8 cellular contexts compared by ENCODE assay signal in genomic region chr19:1905863-1906375, GRCh38. TPM values are rescaled to one million over a fixed set of nuclear protein-coding genes. Genes with fewer than 3 reads are reported as not detected.
A peak's percentile ranks its signal among the peaks of the same experiment; 100 is the strongest.
DNase-seq lines count a peak whose midpoint lies in the region; ATAC-seq and TF ChIP-seq lines count a peak whose summit lies in the region.

No MANE protein-coding gene starts in this region.

- ATAC-seq in heart right ventricle (no peak), Right ventricle myocardium superior (ENCODE audit: poor library complexity) (no peak), HG03354 (IDR thresholded peaks at IDR 0.05; ENCODE audit: poor library complexity, severe bottlenecking, unreplicated experiment) (no peak), GM21576 (IDR thresholded peaks at IDR 0.05; ENCODE audit: unreplicated experiment) (no peak)

- H3K4me3 ChIP-seq in heart right ventricle (peak overlapping the region; percentile 24 to 92 (median 66)), mesodermal cell (ENCODE audit: extremely low read depth, insufficient read depth, low read length, poor library complexity, severe bottlenecking) (peak overlapping the region; percentile 60), urinary bladder (ENCODE audit: low read depth, low read length) (peak overlapping the region; percentile 74)

- POLR2A ChIA-PET in MCF 10A (lab: Yijun Ruan, JAX): interaction anchor here (0.6 to 1.4 kb wide), 8 partner anchors 9 to 903 kb away, joined by 3 to 4 read pairs (median 3); no protein-coding TSS in a partner anchor

- H3K36me3 Mint-ChIP-seq in MCF 10A (ENCODE audit: insufficient read depth, unreplicated experiment): peaks cover 4% of the 10 kb centered on the region

- H3K4me3 Mint-ChIP-seq in MCF 10A (ENCODE audit: unreplicated experiment): peak overlapping the region; percentile 82

- TSS peak; percentile 63 for BruUV-seq in MCF 10A (replicated peaks; lab: Mats Ljungman, UMichigan)

- H3K36me3 ChIP-seq in heart right ventricle: peaks cover 0 to 2% (median 0%) of the 10 kb centered on the region in 9 donors
- H3K36me3 ChIP-seq in mesodermal cell (ENCODE audit: control insufficient read depth, insufficient read depth, low read length): peaks cover 20% of the 10 kb centered on the region
- H3K36me3 ChIP-seq in urinary bladder (ENCODE audit: insufficient read depth): no peaks in the 10 kb centered on the region

- H3K4me1 ChIP-seq in heart right ventricle: peaks cover 0 to 67% (median 9%) of the 10 kb centered on the region in 9 donors
- peaks cover 14% of the 10 kb centered on the region for H3K4me1 ChIP-seq in mesodermal cell (ENCODE audit: control insufficient read depth, insufficient read depth, low read length, poor library complexity, severe bottlenecking)
- H3K4me1 ChIP-seq in urinary bladder (ENCODE audit: insufficient read depth): peaks cover 3% of the 10 kb centered on the region

- WGBS in heart right ventricle, 2 donors: 75 to 78% methylated on average over 15 of the region's 15 CpGs
- 83 to 92% methylated on average over 12 to 14 of the region's 15 CpGs for WGBS in mesodermal cell (ENCODE audit: insufficient coverage in 2 of 2), 2 experiments
- WGBS in urinary bladder: 75% methylated on average over 15 of the region's 15 CpGs

- no peaks in the 10 kb centered on the region for H3K9me3 Mint-ChIP-seq in MCF 10A (ENCODE audit: unreplicated experiment)

- no peaks in the 10 kb centered on the region for H3K9me3 ChIP-seq in heart right ventricle
- H3K9me3 ChIP-seq in mesodermal cell (ENCODE audit: control insufficient read depth, low read length): no peaks in the 10 kb centered on the region

- peak overlapping the region; percentile 93 for H3K27ac Mint-ChIP-seq in MCF 10A (ENCODE audit: low read depth, unreplicated experiment)

- no peaks in the 10 kb centered on the region for H3K27me3 Mint-ChIP-seq in MCF 10A (ENCODE audit: insufficient read depth, unreplicated experiment)

- CTCF ChIA-PET in MCF 10A (lab: Yijun Ruan, JAX): interaction anchor here (0.6 kb wide), 1 partner anchor 1130 kb away, joined by 3 read pairs; no protein-coding TSS in a partner anchor

- no peak for DNase-seq in heart right ventricle
- DNase-seq in Right ventricle myocardium superior: no peak
- no peak for DNase-seq in MCF 10A (ENCODE audit: unreplicated experiment)
- DNase-seq in activated effector memory CD4-positive, alpha-beta T cell treated with Interleukin-2 at 50 U/mL for 16 hours: no peak

- intact Hi-C loops in heart right ventricle (cut with DNase I) (no loop called here), Right ventricle myocardium superior (cut with DNase I) (no loop called here), MCF 10A (cut with micrococcal nuclease) (loop anchor here (5.0 kb wide), 1 partner anchor 34 kb away; no protein-coding TSS in a partner anchor)

- peaks cover 6% of the 10 kb centered on the region for H3K4me1 Mint-ChIP-seq in MCF 10A (ENCODE audit: insufficient read depth, unreplicated experiment)

- TF ChIP-seq CTCF in heart right ventricle (IDR thresholded peaks at IDR 0.05) (no peak), MCF 10A (IDR thresholded peaks at IDR 0.05; ENCODE audit: unreplicated experiment) (no peak)

- no peaks in the 10 kb centered on the region for H3K27me3 ChIP-seq in heart right ventricle

- peak overlapping the region; percentile 54 to 93 (median 80) for H3K27ac ChIP-seq in heart right ventricle
- H3K27ac ChIP-seq in mesodermal cell (ENCODE audit: low read depth, low read length, severe bottlenecking): peak overlapping the region; percentile 89
- H3K27ac ChIP-seq in urinary bladder (ENCODE audit: low read depth): no peak overlapping the region

RNA-seq across cellular contexts. Expression of gene ADAT3, which starts 0.7 kb away (rescaled TPM):
- total RNA-seq in heart right ventricle (1 to 10 TPM in 9 of 10 donors, under 1 TPM in 1; 0.94 to 3.2 (median 1.4) TPM), Right ventricle myocardium superior (2.1 TPM), MCF 10A (2022) (6.8 and 6.9 TPM in 2 replicates), urinary bladder (1.4 TPM)
- polyA plus RNA-seq in heart right ventricle (1 to 10 TPM; 2.0 to 4.3 TPM), urinary bladder (4.3 TPM)
- polyA plus RNA-seq in mesodermal cell (2013, experiment 1 of 2): 2.6 TPM
- polyA plus RNA-seq in mesodermal cell (2013, experiment 2 of 2): 2.7 TPM

RNA-seq across cellular contexts. Expression of gene SCAMP4, which starts 0.7 kb away (rescaled TPM):
- total RNA-seq in heart right ventricle (10 to 100 TPM; 11.7 to 24.2 (median 14.4) TPM), Right ventricle myocardium superior (16.2 TPM), MCF 10A (2022) (48.7 and 67.2 TPM in 2 replicates), urinary bladder (16.2 TPM)
- polyA plus RNA-seq in heart right ventricle (10 to 100 TPM; 17.0 to 22.1 TPM), urinary bladder (45.2 TPM)
- polyA plus RNA-seq in mesodermal cell (2013, experiment 1 of 2): 46.9 TPM
- 42.3 TPM for polyA plus RNA-seq in mesodermal cell (2013, experiment 2 of 2)

RNA-seq across cellular contexts. Expression of gene ABHD17A, which starts 20.6 kb away (rescaled TPM):
- total RNA-seq in heart right ventricle: 10 to 100 TPM; 45.1 to 68.0 (median 57.0) TPM
- polyA plus RNA-seq in heart right ventricle: 100 to 1,000 TPM in 1 of 2 donors, 10 to 100 TPM in 1; 93.6 to 185 TPM
- total RNA-seq in Right ventricle myocardium superior: 55.7 TPM
- 38.9 and 39.5 TPM in 2 replicates for total RNA-seq in MCF 10A (2022)
- polyA plus RNA-seq in mesodermal cell (2013, experiment 1 of 2): 82.9 TPM
- 63.1 TPM for polyA plus RNA-seq in mesodermal cell (2013, experiment 2 of 2)
- 41.9 TPM for total RNA-seq in urinary bladder
- polyA plus RNA-seq in urinary bladder: 99.7 TPM

RNA-seq across cellular contexts. Expression of gene CSNK1G2, which starts 35.1 kb away (rescaled TPM):
- total RNA-seq in heart right ventricle (10 to 100 TPM; 17.7 to 32.4 (median 23.7) TPM), Right ventricle myocardium superior (24.3 TPM), MCF 10A (2022) (48.5 and 54.4 TPM in 2 replicates), urinary bladder (33.5 TPM)
- polyA plus RNA-seq in heart right ventricle (10 to 100 TPM; 30.5 to 35.2 TPM), urinary bladder (50.1 TPM)
- 85.6 TPM for polyA plus RNA-seq in mesodermal cell (2013, experiment 1 of 2)
- 74.6 TPM for polyA plus RNA-seq in mesodermal cell (2013, experiment 2 of 2)

RNA-seq across cellular contexts. Expression of gene KLF16, which starts 42.5 kb away (rescaled TPM):
- 10 to 100 TPM in 4 of 10 donors, 1 to 10 TPM in 6; 5.0 to 13.4 (median 7.6) TPM for total RNA-seq in heart right ventricle
- polyA plus RNA-seq in heart right ventricle: 1 to 10 TPM; 4.0 to 8.6 TPM
- 6.2 TPM for total RNA-seq in Right ventricle myocardium superior
- 27.0 and 45.5 TPM in 2 replicates for total RNA-seq in MCF 10A (2022)
- polyA plus RNA-seq in mesodermal cell (2013, experiment 1 of 2): 24.9 TPM
- polyA plus RNA-seq in mesodermal cell (2013, experiment 2 of 2): 18.9 TPM
- total RNA-seq in urinary bladder: 3.6 TPM
- 17.6 TPM for polyA plus RNA-seq in urinary bladder
